Comparison of ENCODE assay signal across 9 cellular contexts in the genomic region with DNA sequence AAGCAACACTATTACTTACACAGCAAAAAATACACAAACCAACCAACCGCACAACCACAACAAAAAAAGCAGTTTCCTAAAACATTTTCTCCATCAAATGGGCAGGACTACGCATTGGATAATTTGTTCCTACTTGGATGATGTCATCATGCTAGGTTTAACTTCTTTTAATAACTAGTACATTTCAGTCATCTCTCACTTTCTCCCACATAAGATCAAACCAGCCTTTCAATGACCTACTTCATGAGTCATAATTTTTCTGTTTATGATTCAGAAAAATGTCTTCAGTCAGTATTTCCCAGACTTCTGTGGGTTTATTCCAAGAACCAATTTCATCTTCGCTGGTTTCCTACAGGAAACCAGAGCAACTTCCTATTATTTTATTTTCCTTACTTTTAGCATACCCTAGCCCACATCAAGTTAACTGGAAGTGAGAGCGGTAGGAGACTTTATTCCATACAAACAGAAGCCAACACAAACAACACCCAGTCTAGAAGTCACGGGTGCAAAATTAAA.
DNase-seq lines count a peak whose midpoint lies in the region; ATAC-seq and TF ChIP-seq lines count a peak whose summit lies in the region.
"Had no signal": no experiment of that assay in that cellular context is flagged by ENCODE, and none has a peak within 500 bp of the region (broad histone marks: within the 10 kb centered on the region; RNA-seq: fewer than 3 reads in every experiment).

No MANE protein-coding gene starts in this region.

- H3K79me2 ChIP-seq in HCT116 (ENCODE audit: insufficient read depth, low read length) (no peaks in the 10 kb centered on the region), MM.1S (ENCODE audit: low read length) (no peaks in the 10 kb centered on the region)

- H3K36me3 ChIP-seq in HCT116 (ENCODE audit: control insufficient read depth in 1 of 2, insufficient read depth in 2 of 2, low read length in 2 of 2) (no peaks in the 10 kb centered on the region), right lobe of liver (no peaks in the 10 kb centered on the region), MM.1S (replicated peaks; ENCODE audit: insufficient read depth, low read length) (no peaks in the 10 kb centered on the region), vagina (no peaks in the 10 kb centered on the region)

- no peak for ATAC-seq in HCT116
- ATAC-seq in right lobe of liver = peak; percentile 31 to 68 (median 48)

- H3K4me1 ChIP-seq in HCT116 (ENCODE audit: control insufficient read depth in 1 of 2, insufficient read depth in 2 of 2, low read length in 2 of 2) = peaks cover 8 to 17% of the 10 kb centered on the region in 2 experiments; a peak in 3 of 4 replicates
- H3K4me1 ChIP-seq in right lobe of liver = no peaks in the 10 kb centered on the region
- no peaks in the 10 kb centered on the region for H3K4me1 ChIP-seq in MM.1S (ENCODE audit: low read length)
- no peaks in the 10 kb centered on the region for H3K4me1 ChIP-seq in vagina

- no peaks in the 10 kb centered on the region for H4K20me1 ChIP-seq in HCT116 (ENCODE audit: insufficient read depth)
- H4K20me1 ChIP-seq in MM.1S (ENCODE audit: insufficient read depth, low read length) = no peaks in the 10 kb centered on the region

- H3K9me3 Mint-ChIP-seq in activated naive CD8-positive, alpha-beta T cell (ENCODE audit: low read depth) = no peaks in the 10 kb centered on the region
- H3K9me3 Mint-ChIP-seq: nephron had no signal

- H2AFZ ChIP-seq in HCT116 (ENCODE audit: low read depth, low read length, poor library complexity, severe bottlenecking) (no peak overlapping the region), MM.1S (ENCODE audit: low read length) (no peak overlapping the region)

- WGBS in right lobe of liver (ENCODE audit: insufficient coverage, low coverage, low lambda C conversion rate, missing lambda C conversion rate) = 71% methylated on average over 5 of the region's 5 CpGs

- H3K27me3 Mint-ChIP-seq in activated naive CD8-positive, alpha-beta T cell = no peaks in the 10 kb centered on the region

- H3K27ac ChIP-seq in HCT116 (ENCODE audit: low read depth, low read length) (no peak overlapping the region), right lobe of liver (peak overlapping the region in 2 of 3 donors; percentile 6 to 16), MM.1S (ENCODE audit: low read length) (no peak overlapping the region), vagina (no peak overlapping the region)

- no peaks in the 10 kb centered on the region for H3K9me2 ChIP-seq in HCT116 (ENCODE audit: insufficient read depth)
- H3K9me2 ChIP-seq in MM.1S (replicated peaks; ENCODE audit: insufficient read depth, low read length) = no peaks in the 10 kb centered on the region

- RAD21 ChIA-PET in HCT116 (lab: Charles Lee; ENCODE audit: low non-redundant PET in 1 of 2, low total read pairs in 2 of 2, uncharacterized antibody in 2 of 2, unreplicated experiment in 2 of 2) = no interaction called here

- DNase-seq in GM04504 (ENCODE audit: low read depth) (peak; percentile 2), HCT116 (ENCODE audit: low read depth, low spot score) (peak; percentile 21), right lobe of liver (no peak), MM.1S (no peak), NCI-H2171 treated with DMSO at 0.1 percent for 48 hours (lab: John Stamatoyannopoulos, UW) (no peak), occipital lobe (lab: John Stamatoyannopoulos, UW) (no peak), vagina (ENCODE audit: extremely low spot score in 2 of 2) (no peak)

- no peaks in the 10 kb centered on the region for H3K9me3 ChIP-seq in HCT116 (ENCODE audit: control insufficient read depth in 1 of 2, insufficient read depth in 1 of 2, low read depth in 1 of 2, low read length in 2 of 2)
- no peaks in the 10 kb centered on the region for H3K9me3 ChIP-seq in right lobe of liver
- H3K9me3 ChIP-seq in MM.1S (replicated peaks; ENCODE audit: insufficient read depth, low read length) = no peaks in the 10 kb centered on the region
- no peaks in the 10 kb centered on the region for H3K9me3 ChIP-seq in vagina

- peak overlapping the region; percentile 73 for H3K4me3 Mint-ChIP-seq in activated naive CD8-positive, alpha-beta T cell
- H3K4me3 Mint-ChIP-seq: nephron had no signal

- TF ChIP-seq CTCF in HCT116 (IDR thresholded peaks at IDR 0.05 in 2 of 3, conservative IDR thresholded peaks at IDR 0.05 in 1 of 3; ENCODE audit: borderline replicate concordance in 1 of 3, insufficient read depth in 1 of 3, low read depth in 2 of 3, low read length in 2 of 3) (no peak), right lobe of liver (IDR thresholded peaks at IDR 0.05) (no peak), MM.1S (IDR thresholded peaks at IDR 0.05; ENCODE audit: low read length) (no peak), vagina (IDR thresholded peaks at IDR 0.05) (no peak)

- no peaks in the 10 kb centered on the region for H3F3A ChIP-seq in MM.1S (ENCODE audit: insufficient read depth, low read length)

- CTCF ChIA-PET in HCT116 (lab: Charles Lee) = no interaction called here

- H3K4me3 ChIP-seq in HCT116 (replicated peaks in 1 of 2; ENCODE audit: low read depth in 1 of 2, low read length in 2 of 2) (no peak overlapping the region), right lobe of liver (no peak overlapping the region), MM.1S (ENCODE audit: low read length) (no peak overlapping the region), vagina (no peak overlapping the region)

- intact Hi-C loops in HCT116 (cut with micrococcal nuclease) = no loop called here
- intact Hi-C loops in right lobe of liver (cut with DNase I) = loop anchor here in 1 of 2 donors (10.0 kb wide), 1 partner anchor 506 kb away; the partner anchor contains the start of gene FOXC1
- intact Hi-C loops in vagina (cut with DNase I) = no loop called here

- H3K27ac Mint-ChIP-seq in activated naive CD8-positive, alpha-beta T cell = peak overlapping the region; percentile 93
- H3K27ac Mint-ChIP-seq: nephron had no signal

- peaks cover 36% of the 10 kb centered on the region for H3K4me1 Mint-ChIP-seq in activated naive CD8-positive, alpha-beta T cell (ENCODE audit: low read depth)

- H3K4me2 ChIP-seq in HCT116 (ENCODE audit: low read length) (peak overlapping the region; percentile 45), MM.1S (ENCODE audit: low read depth, low read length) (no peak overlapping the region)

- H3K36me3 Mint-ChIP-seq in activated naive CD8-positive, alpha-beta T cell = peaks cover 25% of the 10 kb centered on the region

- BruUV-seq in HCT116 (replicated peaks; lab: Mats Ljungman, UMichigan) = no TSS peak

- no peak for TF ChIP-seq RAD21 in HCT116 (IDR thresholded peaks at IDR 0.05; ENCODE audit: low read depth)

- H3K27me3 ChIP-seq in HCT116 (ENCODE audit: insufficient read depth, low read length) = no peaks in the 10 kb centered on the region
- no peaks in the 10 kb centered on the region for H3K27me3 ChIP-seq in right lobe of liver
- H3K27me3 ChIP-seq in MM.1S (replicated peaks; ENCODE audit: insufficient read depth, low read length) = no peaks in the 10 kb centered on the region
- no peaks in the 10 kb centered on the region for H3K27me3 ChIP-seq in vagina

- POLR2A ChIA-PET in HCT116 (lab: Charles Lee) = no interaction called here

- H3K9ac ChIP-seq in HCT116 (ENCODE audit: low read length) (no peak overlapping the region), MM.1S (ENCODE audit: low read length) (no peak overlapping the region)

- TF ChIP-seq POLR2A in HCT116 (IDR thresholded peaks at IDR 0.05; ENCODE audit: borderline replicate concordance, extremely low read depth, insufficient read depth, insufficient read length) = no peak
- TF ChIP-seq POLR2A in right lobe of liver (IDR thresholded peaks at IDR 0.05) = no peak
- TF ChIP-seq POLR2A in vagina (IDR thresholded peaks at IDR 0.05) = no peak

TF ChIP-seq in HCT116, 20 proteins besides CTCF, POLR2A, EP300 and RAD21:
- peak; percentile 72 for TF ChIP-seq JUND (IDR thresholded peaks at IDR 0.05)
- peak; percentile 64 for TF ChIP-seq FOSL1 (IDR thresholded peaks at IDR 0.05; ENCODE audit: low read depth)
- peak; percentile 59 for TF ChIP-seq SP1 (IDR thresholded peaks at IDR 0.05; ENCODE audit: low read depth)
- TF ChIP-seq, protein P1, sequence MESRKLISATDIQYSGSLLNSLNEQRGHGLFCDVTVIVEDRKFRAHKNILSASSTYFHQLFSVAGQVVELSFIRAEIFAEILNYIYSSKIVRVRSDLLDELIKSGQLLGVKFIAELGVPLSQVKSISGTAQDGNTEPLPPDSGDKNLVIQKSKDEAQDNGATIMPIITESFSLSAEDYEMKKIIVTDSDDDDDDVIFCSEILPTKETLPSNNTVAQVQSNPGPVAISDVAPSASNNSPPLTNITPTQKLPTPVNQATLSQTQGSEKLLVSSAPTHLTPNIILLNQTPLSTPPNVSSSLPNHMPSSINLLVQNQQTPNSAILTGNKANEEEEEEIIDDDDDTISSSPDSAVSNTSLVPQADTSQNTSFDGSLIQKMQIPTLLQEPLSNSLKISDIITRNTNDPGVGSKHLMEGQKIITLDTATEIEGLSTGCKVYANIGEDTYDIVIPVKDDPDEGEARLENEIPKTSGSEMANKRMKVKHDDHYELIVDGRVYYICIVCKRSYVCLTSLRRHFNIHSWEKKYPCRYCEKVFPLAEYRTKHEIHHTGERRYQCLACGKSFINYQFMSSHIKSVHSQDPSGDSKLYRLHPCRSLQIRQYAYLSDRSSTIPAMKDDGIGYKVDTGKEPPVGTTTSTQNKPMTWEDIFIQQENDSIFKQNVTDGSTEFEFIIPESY (IDR thresholded peaks at IDR 0.05; ENCODE audit: extremely low read depth, insufficient replicate concordance, low read length) = no peak
- no peak for TF ChIP-seq ELF1 (IDR thresholded peaks at IDR 0.05; ENCODE audit: borderline replicate concordance, low read depth)
- TF ChIP-seq TCF7L2 (IDR thresholded peaks at IDR 0.05; ENCODE audit: borderline replicate concordance, extremely low read depth, insufficient read depth, insufficient read length) = no peak
- no peak for TF ChIP-seq CBX3 (IDR thresholded peaks at IDR 0.05; ENCODE audit: low read depth)

Comparison
In these comparisons a context has a peak if more than half of its experiments do, and no peak if none do; other contexts are left out.
1. DNase-seq: peak in GM04504 (single experiment) and HCT116 (single experiment); none in right lobe of liver (0 of 3), MM.1S (single experiment), NCI-H2171 treated with DMSO at 0.1 percent for 48 hours (single experiment), occipital lobe (single experiment) and vagina (0 of 2).
2. H3K27ac ChIP-seq: peak in right lobe of liver (2 of 3); none in HCT116 (single experiment), MM.1S (single experiment) and vagina (single experiment).